Comparison of ENCODE assay signal across 17 cellular contexts in the genomic region with DNA sequence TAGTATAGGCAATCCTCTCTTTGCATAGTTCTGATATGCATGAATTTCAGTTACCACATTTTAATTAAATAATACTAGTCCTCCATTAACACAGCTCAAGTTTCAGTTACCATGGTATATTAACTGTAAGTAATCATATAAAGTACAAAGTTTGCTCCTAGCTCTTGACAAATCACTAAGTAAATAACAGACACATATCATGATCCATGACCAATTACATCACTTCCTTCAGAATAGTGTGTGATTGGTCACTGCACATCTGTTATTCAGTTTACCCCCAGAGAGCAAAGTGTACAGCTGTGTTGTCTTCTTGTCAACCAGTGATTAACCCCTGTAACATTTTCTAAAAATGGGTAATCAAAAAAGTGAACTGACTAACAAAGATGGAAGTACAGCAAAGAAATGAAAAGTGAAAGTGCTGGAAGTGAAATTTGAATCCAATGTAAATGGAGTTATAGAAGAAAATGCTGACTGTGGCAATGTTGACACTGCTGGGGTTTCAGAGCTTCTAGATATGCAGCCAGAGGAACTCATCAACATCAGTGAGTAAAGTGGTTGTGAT. TPM values are rescaled to one million over a fixed set of nuclear protein-coding genes. Genes with fewer than 3 reads are reported as not detected.
A peak's percentile ranks its signal among the peaks of the same experiment; 100 is the strongest.
DNase-seq lines count a peak whose midpoint lies in the region; ATAC-seq and TF ChIP-seq lines count a peak whose summit lies in the region.
"Had no signal": no experiment of that assay in that cellular context is flagged by ENCODE, and none has a peak within 500 bp of the region (broad histone marks: within the 10 kb centered on the region; RNA-seq: fewer than 3 reads in every experiment).

No MANE protein-coding gene starts in this region.

- H3K4me2 ChIP-seq in OCI-LY3 (ENCODE audit: low read length) (0 out of 2 replicates have a peak overlapping the region, but pooled peaks have one; percentile 22), mammary epithelial cell (ENCODE audit: insufficient read depth, low read depth, low read length) (no peak overlapping the region)
- H3K4me2 ChIP-seq: neural progenitor cell had no signal

- ATAC-seq in activated CD4-positive, alpha-beta T cell treated with anti-CD3 and anti-CD28 coated beads for 36 hours: peak; percentile 78
- ATAC-seq: left lung, SK-N-SH treated with all-trans-retinoic acid at 6 μM for 48 hours had no signal

- peaks cover 5% of the 10 kb centered on the region for H3K4me1 ChIP-seq in OCI-LY3 (ENCODE audit: low read length)
- H3K4me1 ChIP-seq in mammary epithelial cell (ENCODE audit: insufficient read depth, low read length): peaks cover 9% of the 10 kb centered on the region
- H3K4me1 ChIP-seq: colonic mucosa, neural progenitor cell had no signal

- DNase-seq in activated CD4-positive, alpha-beta T cell treated with anti-CD3 and anti-CD28 coated beads for 36 hours: no peak
- no peak for DNase-seq in activated CD4-positive, alpha-beta T cell treated with anti-CD3 and anti-CD28 coated beads, Interleukin-2, amount 50 U/mL, for 4 hours
- DNase-seq in mammary epithelial cell (no peak), renal cortical epithelial cell (ENCODE audit: low read depth) (peak; percentile 42), Calu3 (no peak), HuH-7.5 (ENCODE audit: low spot score) (no peak), SK-N-DZ (ENCODE audit: low spot score) (no peak)
- DNase-seq: activated CD4-positive, alpha-beta T cell treated with anti-CD3 and anti-CD28 coated beads for 4 hours; activated naive CD4-positive, alpha-beta T cell treated with anti-CD3 and anti-CD28 coated beads, Interleukin-2, amount 50 U/mL, for 16 hours; colonic mucosa; DMS79 treated with DMSO at 0.1 percent for 48 hours; left lung; NCI-H524 treated with DMSO at 0.1 percent for 48 hours; trophoblast cell had no signal

- in situ Hi-C loops in mammary epithelial cell (cut with MboI; ENCODE audit: low sequenced_read_pairs in 2 of 2): no loop called here

- POLR2A ChIA-PET in activated CD4-positive, alpha-beta T cell treated with anti-CD3 and anti-CD28 coated beads for 36 hours (lab: Charles Lee): no interaction called here

- peaks cover 11% of the 10 kb centered on the region for H3K9me3 Mint-ChIP-seq in activated CD4-positive, alpha-beta T cell treated with anti-CD3 and anti-CD28 coated beads for 36 hours (ENCODE audit: low read depth)
- peaks cover 17% of the 10 kb centered on the region for H3K9me3 Mint-ChIP-seq in Calu3 (ENCODE audit: low read depth, unreplicated experiment)

- no peak overlapping the region for H3K4me3 ChIP-seq in OCI-LY3 (ENCODE audit: low read length)
- H3K4me3 ChIP-seq in mammary epithelial cell (replicated peaks in 1 of 3; ENCODE audit: insufficient read depth in 1 of 3, low read depth in 2 of 3, low read length in 3 of 3): no peak overlapping the region
- H3K4me3 ChIP-seq: colonic mucosa, left lung, neural progenitor cell had no signal

- peaks cover 15% of the 10 kb centered on the region for H3K36me3 Mint-ChIP-seq in activated CD4-positive, alpha-beta T cell treated with anti-CD3 and anti-CD28 coated beads for 36 hours (ENCODE audit: low read depth)
- H3K36me3 Mint-ChIP-seq in Calu3 (ENCODE audit: insufficient read depth, unreplicated experiment): peaks cover 13% of the 10 kb centered on the region
- H3K36me3 Mint-ChIP-seq: neural progenitor cell had no signal

- H3K27ac Mint-ChIP-seq in activated CD4-positive, alpha-beta T cell treated with anti-CD3 and anti-CD28 coated beads for 36 hours: no peak overlapping the region
- no peak overlapping the region for H3K27ac Mint-ChIP-seq in Calu3 (ENCODE audit: unreplicated experiment)
- H3K27ac Mint-ChIP-seq: neural progenitor cell had no signal

- H3K27me3 ChIP-seq in OCI-LY3 (ENCODE audit: low read depth, low read length) (no peaks in the 10 kb centered on the region), mammary epithelial cell (ENCODE audit: insufficient read depth, low read length) (no peaks in the 10 kb centered on the region)
- H3K27me3 ChIP-seq: colonic mucosa, left lung, neural progenitor cell had no signal

- H4K20me1 ChIP-seq in OCI-LY3 (ENCODE audit: insufficient read depth, low read length) (no peaks in the 10 kb centered on the region), mammary epithelial cell (ENCODE audit: insufficient read depth, low read length) (no peaks in the 10 kb centered on the region)

- H3K27ac ChIP-seq in OCI-LY3 (ENCODE audit: low read length) (no peak overlapping the region), mammary epithelial cell (ENCODE audit: insufficient read depth, low read depth, low read length) (no peak overlapping the region)
- H3K27ac ChIP-seq: colonic mucosa, left lung, neural progenitor cell had no signal

- H2AFZ ChIP-seq in OCI-LY3 (ENCODE audit: low read depth, low read length) (peak overlapping the region; percentile 46), mammary epithelial cell (ENCODE audit: low read depth, low read length) (peak overlapping the region; percentile 2)
- H2AFZ ChIP-seq: neural progenitor cell had no signal

- CTCF ChIA-PET in activated CD4-positive, alpha-beta T cell treated with anti-CD3 and anti-CD28 coated beads for 36 hours (lab: Charles Lee): interaction anchor here (0.6 to 0.7 kb wide), 3 partner anchors 17 to 500 kb away, joined by 3 read pairs; no protein-coding TSS in a partner anchor
- CTCF ChIA-PET in mammary epithelial cell (lab: Charles Lee; ENCODE audit: low non-redundant PET): no interaction called here
- CTCF ChIA-PET in Calu3 (lab: Charles Lee): no interaction called here

- H3K9ac ChIP-seq in OCI-LY3 (ENCODE audit: low read length): no peak overlapping the region
- H3K9ac ChIP-seq in mammary epithelial cell (ENCODE audit: insufficient read depth, low read length): no peak overlapping the region
- H3K9ac ChIP-seq: neural progenitor cell had no signal

- intact Hi-C loops in activated CD4-positive, alpha-beta T cell treated with anti-CD3 and anti-CD28 coated beads for 36 hours (cut with DNase I, micrococcal nuclease): no loop called here
- intact Hi-C loops in mammary epithelial cell (cut with micrococcal nuclease): no loop called here
- intact Hi-C loops in Calu3 (cut with micrococcal nuclease; ENCODE audit: unreplicated experiment): no loop called here

- H3K4me1 Mint-ChIP-seq in activated CD4-positive, alpha-beta T cell treated with anti-CD3 and anti-CD28 coated beads for 36 hours: peaks cover 14% of the 10 kb centered on the region
- H3K4me1 Mint-ChIP-seq in Calu3 (ENCODE audit: low read depth, unreplicated experiment): peaks cover 28% of the 10 kb centered on the region

- dilution Hi-C loops in mammary epithelial cell (cut with HindIII; ENCODE audit: low sequenced_read_pairs): no loop called here

- no peaks in the 10 kb centered on the region for H3K27me3 Mint-ChIP-seq in activated CD4-positive, alpha-beta T cell treated with anti-CD3 and anti-CD28 coated beads for 36 hours
- H3K27me3 Mint-ChIP-seq in Calu3 (ENCODE audit: unreplicated experiment): no peaks in the 10 kb centered on the region

- H3K36me3 ChIP-seq in OCI-LY3 (replicated peaks; ENCODE audit: low read depth, low read length): no peaks in the 10 kb centered on the region
- H3K36me3 ChIP-seq in mammary epithelial cell (ENCODE audit: insufficient read depth, low read length): no peaks in the 10 kb centered on the region
- H3K36me3 ChIP-seq: colonic mucosa, left lung, neural progenitor cell had no signal

- BruUV-seq in mammary epithelial cell (replicated peaks; lab: Mats Ljungman, UMichigan) (TSS peak; percentile 15), Calu3 (replicated peaks; lab: Mats Ljungman, UMichigan) (no TSS peak)

- no peak overlapping the region for H3K4me3 Mint-ChIP-seq in activated CD4-positive, alpha-beta T cell treated with anti-CD3 and anti-CD28 coated beads for 36 hours
- H3K4me3 Mint-ChIP-seq in Calu3 (ENCODE audit: low read depth, unreplicated experiment): no peak overlapping the region
- H3K4me3 Mint-ChIP-seq: neural progenitor cell had no signal

- no peaks in the 10 kb centered on the region for H3K79me2 ChIP-seq in OCI-LY3 (ENCODE audit: low read length)
- no peaks in the 10 kb centered on the region for H3K79me2 ChIP-seq in mammary epithelial cell (ENCODE audit: insufficient read depth, low read length)

- 0 out of 2 replicates have a peak, but pooled peaks cover 3% of the 10 kb centered on the region for H3K9me3 ChIP-seq in OCI-LY3 (ENCODE audit: insufficient read depth, low read length)
- H3K9me3 ChIP-seq in mammary epithelial cell (replicated peaks; ENCODE audit: insufficient read depth, low read length): peaks cover 3% of the 10 kb centered on the region
- H3K9me3 ChIP-seq: colonic mucosa had no signal

- TF ChIP-seq CTCF in OCI-LY3 (IDR thresholded peaks at IDR 0.05; ENCODE audit: low read depth, low read length) (no peak), mammary epithelial cell (conservative IDR thresholded peaks at IDR 0.05 in 1 of 2, IDR thresholded peaks at IDR 0.05 in 1 of 2; ENCODE audit: extremely low read depth in 1 of 2, insufficient read depth in 1 of 2, low read depth in 1 of 2, low read length in 2 of 2) (no peak), Calu3 (IDR thresholded peaks at IDR 0.05; ENCODE audit: unreplicated experiment) (no peak)

RNA-seq across cellular contexts. Expression of gene LEKR1, which starts 30.2 kb away (rescaled TPM):
- total RNA-seq in activated CD4-positive, alpha-beta T cell treated with anti-CD3 and anti-CD28 coated beads for 36 hours: under 1 TPM; 0.37 to 0.53 TPM
- total RNA-seq in mammary epithelial cell (under 1 TPM; 0.83 to 0.87 TPM), renal cortical epithelial cell (1.0 and 1.4 TPM in 2 replicates), Calu3 (2022) (4.5 and 5.1 TPM in 2 replicates)
- 0.03 TPM for polyA plus RNA-seq in mammary epithelial cell
- polyA minus RNA-seq in mammary epithelial cell: not detected
- not detected in 2 replicates for polyA plus RNA-seq in SK-N-DZ (2014; cell fraction: cytosol; rRNA removed)
- polyA plus RNA-seq in SK-N-DZ (2014; cell fraction: nucleus; rRNA removed): not detected in 2 replicates
